ENCODE assay signal across 15 cellular contexts in the genomic region with DNA sequence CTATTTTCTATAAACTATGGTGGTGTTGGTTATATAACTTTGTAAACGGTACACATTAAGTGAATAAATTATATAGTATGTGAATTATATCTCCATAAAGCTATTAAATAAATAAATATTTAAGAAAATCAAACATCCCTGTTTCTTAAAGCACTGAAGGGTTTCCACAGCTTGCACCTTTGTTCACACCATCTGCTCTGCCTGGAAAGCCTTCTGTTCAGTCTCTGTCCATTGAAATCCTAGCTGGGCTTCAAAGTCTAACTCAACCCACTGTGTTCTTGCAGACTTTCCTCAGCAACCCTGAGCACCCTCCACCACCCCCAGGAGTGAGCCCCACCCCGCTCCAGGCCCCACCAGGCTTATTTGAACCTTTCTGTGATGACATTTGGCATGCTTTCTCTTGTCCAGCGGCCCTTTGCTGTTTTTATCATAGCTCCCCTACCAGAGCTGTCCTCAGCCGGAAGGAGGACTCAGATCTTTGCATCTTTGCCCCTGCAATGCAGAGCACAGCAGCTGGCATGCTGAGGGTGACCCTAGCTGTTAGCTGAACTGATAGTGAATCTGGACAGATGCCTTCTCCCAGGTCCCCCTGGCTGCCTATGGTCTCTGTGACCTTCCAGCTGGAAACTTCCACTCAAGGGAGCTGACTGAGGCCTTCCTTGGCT.
DNase-seq lines count a peak whose midpoint lies in the region; ATAC-seq and TF ChIP-seq lines count a peak whose summit lies in the region.
"Had no signal": no experiment of that assay in that cellular context is flagged by ENCODE, and none has a peak within 500 bp of the region (broad histone marks: within the 10 kb centered on the region; RNA-seq: fewer than 3 reads in every experiment).

No MANE protein-coding gene starts in this region.

- H3K4me1 ChIP-seq in thyroid gland = peaks cover 62 to 80% of the 10 kb centered on the region in 2 donors

- no peak for ATAC-seq in T-cell (replicated peaks in 1 of 4)
- ATAC-seq: activated CD4-positive, CD25-positive, alpha-beta regulatory T cell treated with anti-CD3 and anti-CD28 coated beads, Interleukin-2, amount 50 U/mL, for 24 hours; pancreas had no signal

- H3K36me3 Mint-ChIP-seq in T-cell (no peaks in the 10 kb centered on the region), immature natural killer cell (peaks cover 0 to 3% (median 0%) of the 10 kb centered on the region in 3 donors)

- H3K4me3 Mint-ChIP-seq in T-cell = no peak overlapping the region
- no peak overlapping the region for H3K4me3 Mint-ChIP-seq in immature natural killer cell

- H3K27ac ChIP-seq in thyroid gland = peak overlapping the region; percentile 90 to 98 (median 95)
- H3K27ac ChIP-seq: cardiac muscle cell, epithelial cell of prostate, pancreas, SK-N-MC had no signal

- intact Hi-C loops in thyroid gland (cut with DNase I) = loop anchor here (5.0 to 10.0 kb wide), 2 partner anchors 54 to 101 kb away; no protein-coding TSS in a partner anchor

- H3K4me1 Mint-ChIP-seq in T-cell (peaks cover 41 to 59% (median 42%) of the 10 kb centered on the region in 3 donors), immature natural killer cell (peaks cover 43 to 61% of the 10 kb centered on the region in 2 donors)

- DNase-seq in activated effector memory CD4-positive, alpha-beta T cell treated with anti-CD3 and anti-CD28 coated beads, Interleukin-2, amount 50 U/mL, for 16 hours = peak; percentile 30
- DNase-seq in activated effector memory CD4-positive, alpha-beta T cell treated with Interleukin-2 at 50 U/mL for 16 hours = no peak
- DNase-seq in T-cell (no peak), immature natural killer cell (no peak), thyroid gland (peak; percentile 24 to 34), GOT3 (lab: John Stamatoyannopoulos, UW) (no peak)
- DNase-seq in stimulated activated CD4-positive, alpha-beta T cell treated with anti-CD3 and anti-CD28 coated beads, Interleukin-4, amount 100 ng/mL, for 4 hours = no peak
- no peak for DNase-seq in stimulated activated naive CD4-positive, alpha-beta T cell (lab: John Stamatoyannopoulos, UW)
- DNase-seq: DMS79, hippocampal formation, pancreas had no signal

- H3K9me3 Mint-ChIP-seq in T-cell (no peaks in the 10 kb centered on the region), immature natural killer cell (no peaks in the 10 kb centered on the region)

- H3K27me3 Mint-ChIP-seq in T-cell = no peaks in the 10 kb centered on the region
- peaks cover 2 to 10% (median 4%) of the 10 kb centered on the region in 3 donors for H3K27me3 Mint-ChIP-seq in immature natural killer cell (ENCODE audit: low read depth in 3 of 3)

- CTCF ChIA-PET in T-cell (lab: Charles Lee) = interaction anchor here in 1 of 2 donors (0.6 kb wide), 1 partner anchor 133 kb away, joined by 3 read pairs; no protein-coding TSS in a partner anchor

- TF ChIP-seq CTCF in thyroid gland (IDR thresholded peaks at IDR 0.05) = no peak

- no peaks in the 10 kb centered on the region for H3K27me3 ChIP-seq in thyroid gland
- H3K27me3 ChIP-seq: cardiac muscle cell, pancreas had no signal

- POLR2A ChIA-PET in T-cell (lab: Charles Lee) = interaction anchor here in 1 of 2 donors (0.6 to 0.7 kb wide), 2 partner anchors 105 to 174 kb away, joined by 3 to 4 read pairs; partner anchors contain the start of gene DAPK2

- TF ChIP-seq POLR2A in thyroid gland (IDR thresholded peaks at IDR 0.05) = no peak

- peak overlapping the region in 1 of 3 donors; percentile 8 for H3K4me3 ChIP-seq in thyroid gland (replicated peaks in 1 of 3)
- H3K4me3 ChIP-seq: cardiac muscle cell, pancreas, SK-N-MC had no signal

- 56 to 61% methylated on average over 4 of the region's 4 CpGs for WGBS in thyroid gland, 2 donors

- no peaks in the 10 kb centered on the region for H3K36me3 ChIP-seq in thyroid gland
- H3K36me3 ChIP-seq: cardiac muscle cell, pancreas had no signal

- no peaks in the 10 kb centered on the region for H3K9me3 ChIP-seq in thyroid gland
- H3K9me3 ChIP-seq: pancreas had no signal

- peak overlapping the region; percentile 77 to 80 for H3K27ac Mint-ChIP-seq in T-cell
- H3K27ac Mint-ChIP-seq in immature natural killer cell = peak overlapping the region; percentile 31 to 91 (median 80)

Comparison
In these comparisons a context has a peak if more than half of its experiments do, and no peak if none do; other contexts are left out.
1. DNase-seq: peak in activated effector memory CD4-positive, alpha-beta T cell treated with anti-CD3 and anti-CD28 coated beads, Interleukin-2, amount 50 U/mL, for 16 hours (single experiment) and thyroid gland (2 of 2); none in activated effector memory CD4-positive, alpha-beta T cell treated with Interleukin-2 at 50 U/mL for 16 hours (single experiment), T-cell (0 of 34), immature natural killer cell (0 of 3), stimulated activated CD4-positive, alpha-beta T cell treated with anti-CD3 and anti-CD28 coated beads, Interleukin-4, amount 100 ng/mL, for 4 hours (0 of 2), stimulated activated naive CD4-positive, alpha-beta T cell (0 of 6) and GOT3 (single experiment).